18 cellular contexts compared by ENCODE assay signal in genomic region chr18:44816449-44816848, GRCh38.
"Had no signal": no experiment of that assay in that cellular context is flagged by ENCODE, and none has a peak within 500 bp of the region (broad histone marks: within the 10 kb centered on the region; RNA-seq: fewer than 3 reads in every experiment).

No MANE protein-coding gene starts in this region.

- H3K4me3 ChIP-seq: breast epithelium, lower lobe of right lung, right lobe of liver, smooth muscle cell, stomach had no signal

- H3K27ac Mint-ChIP-seq: activated naive CD8-positive, alpha-beta T cell treated with anti-CD3 and anti-CD28 coated beads, Interleukin-2, amount 50 U/mL, for 24 hours had no signal

- ATAC-seq: activated naive CD8-positive, alpha-beta T cell treated with anti-CD3 and anti-CD28 coated beads, Interleukin-2, amount 50 U/mL, for 24 hours; foreskin keratinocyte; lower lobe of right lung; right lobe of liver had no signal

- H3K27ac ChIP-seq: breast epithelium, foreskin keratinocyte, lower lobe of right lung, right lobe of liver, stomach had no signal

- H3K9me3 ChIP-seq: breast epithelium, lower lobe of right lung, right lobe of liver, stomach had no signal

- H3K4me3 Mint-ChIP-seq: activated naive CD8-positive, alpha-beta T cell treated with anti-CD3 and anti-CD28 coated beads, Interleukin-2, amount 50 U/mL, for 24 hours had no signal

- H3K9me3 Mint-ChIP-seq: activated naive CD8-positive, alpha-beta T cell treated with anti-CD3 and anti-CD28 coated beads, Interleukin-2, amount 50 U/mL, for 24 hours had no signal

- H3K4me2 ChIP-seq: smooth muscle cell had no signal

- H3K36me3 ChIP-seq: breast epithelium, lower lobe of right lung, right lobe of liver, stomach had no signal

- DNase-seq: activated CD4-positive, alpha-beta T cell treated with anti-CD3 and anti-CD28 coated beads for 1 hour; activated CD4-positive, alpha-beta T cell treated with anti-CD3 and anti-CD28 coated beads, Interleukin-2, amount 50 U/mL, for 4 hours; activated naive CD4-positive, alpha-beta T cell treated with Interleukin-2 at 50 U/mL for 16 hours; activated naive CD8-positive, alpha-beta T cell treated with anti-CD3 and anti-CD28 coated beads, Interleukin-2, amount 50 U/mL, for 24 hours; activated T-cell treated with anti-CD3 and anti-CD28 coated beads for 4 hours; aorta; cerebellar nuclear complex; effector memory CD4-positive, alpha-beta T cell; lower lobe of right lung; naive B cell; occipital lobe; right lobe of liver; stomach; T-helper 9 cell had no signal

- H3K27me3 ChIP-seq: breast epithelium, foreskin keratinocyte, right lobe of liver, stomach had no signal

- H3K4me1 ChIP-seq: breast epithelium, foreskin keratinocyte had no signal

- H3K27me3 Mint-ChIP-seq: naive B cell, progenitor cell of endocrine pancreas had no signal
